Comparison of ENCODE assay signal across 22 cellular contexts in genomic region chr7:71193099-71193810, GRCh38.
"Had no signal": no experiment of that assay in that cellular context is flagged by ENCODE, and none has a peak within 500 bp of the region (broad histone marks: within the 10 kb centered on the region; RNA-seq: fewer than 3 reads in every experiment).

No MANE protein-coding gene starts in this region.

- ATAC-seq: activated CD8-positive, alpha-beta T cell treated with anti-CD3 and anti-CD28 coated beads for 36 hours; body of pancreas; esophagus mucosa; left lung; naive thymus-derived CD8-positive, alpha-beta T cell; stimulated activated naive B cell treated with anti-CD40 and anti-IgM and Interleukin-4, amounts not matched to agents 10 μg/mL and 1 μg/mL and 100 μg/mL, for 72 hours had no signal

- DNase-seq: activated CD4-positive, alpha-beta T cell treated with anti-CD3 and anti-CD28 coated beads for 4 hours; activated CD4-positive, CD25-positive, alpha-beta regulatory T cell; activated CD8-positive, alpha-beta T cell treated with anti-CD3 and anti-CD28 coated beads for 36 hours; activated gamma-delta T cell; body of pancreas; dermis blood vessel endothelial cell; effector CD8-positive, alpha-beta T cell; foreskin melanocyte; immature natural killer cell; kidney glomerular epithelial cell; left lung; naive thymus-derived CD8-positive, alpha-beta T cell; stimulated activated CD4-positive, alpha-beta T cell treated with anti-CD3 and anti-CD28 coated beads, Interleukin-2, amount 100 ng/mL, for 48 hours; stimulated activated CD8-positive, alpha-beta memory T cell treated with anti-CD3 and anti-CD28 coated beads, Interleukin-4, amount 100 ng/mL, for 48 hours; stimulated activated naive B cell treated with anti-CD40 and anti-IgM and Interleukin-4, amounts not matched to agents 10 μg/mL and 1 μg/mL and 100 μg/mL, for 72 hours; testis; trophoblast cell; uterus had no signal

- H3K27me3 Mint-ChIP-seq: activated CD8-positive, alpha-beta T cell treated with anti-CD3 and anti-CD28 coated beads for 36 hours; activated naive CD4-positive, alpha-beta T cell treated with anti-CD3 and anti-CD28 coated beads, Interleukin-2, amount 50 U/mL, for 24 hours; naive thymus-derived CD8-positive, alpha-beta T cell; progenitor cell of endocrine pancreas; stimulated activated naive B cell treated with anti-CD40 and anti-IgM and Interleukin-4, amounts not matched to agents 10 μg/mL and 1 μg/mL and 100 μg/mL, for 72 hours had no signal

- H3K4me1 Mint-ChIP-seq: activated naive CD4-positive, alpha-beta T cell treated with anti-CD3 and anti-CD28 coated beads, Interleukin-2, amount 50 U/mL, for 24 hours; immature natural killer cell; naive thymus-derived CD8-positive, alpha-beta T cell; stimulated activated naive B cell treated with anti-CD40 and anti-IgM and Interleukin-4, amounts not matched to agents 10 μg/mL and 1 μg/mL and 100 μg/mL, for 72 hours had no signal

- H3K27ac Mint-ChIP-seq: activated CD8-positive, alpha-beta T cell treated with anti-CD3 and anti-CD28 coated beads for 36 hours; activated naive CD4-positive, alpha-beta T cell treated with anti-CD3 and anti-CD28 coated beads, Interleukin-2, amount 50 U/mL, for 24 hours; activated T-helper 1 cell treated with anti-CD3 and anti-CD28 coated beads, Interleukin-12 subunit alpha, Interleukin-12 subunit beta, Interleukin-2, Interleukin-4 antibody, amounts not matched to agents 30 ng/mL and 10 ng/mL and 1 ng/mL, durations not matched to agents 14 hours and 24 hours and 36 hours; immature natural killer cell; naive thymus-derived CD8-positive, alpha-beta T cell; progenitor cell of endocrine pancreas; stimulated activated naive B cell treated with anti-CD40 and anti-IgM and Interleukin-4, amounts not matched to agents 10 μg/mL and 1 μg/mL and 100 μg/mL, for 72 hours had no signal

- H3K4me3 Mint-ChIP-seq: activated CD8-positive, alpha-beta T cell treated with anti-CD3 and anti-CD28 coated beads for 36 hours; activated naive CD4-positive, alpha-beta T cell treated with anti-CD3 and anti-CD28 coated beads, Interleukin-2, amount 50 U/mL, for 24 hours; activated T-helper 1 cell treated with anti-CD3 and anti-CD28 coated beads, Interleukin-12 subunit alpha, Interleukin-12 subunit beta, Interleukin-2, Interleukin-4 antibody, amounts not matched to agents 30 ng/mL and 10 ng/mL and 1 ng/mL, durations not matched to agents 14 hours and 24 hours and 36 hours; immature natural killer cell; naive thymus-derived CD8-positive, alpha-beta T cell; stimulated activated naive B cell treated with anti-CD40 and anti-IgM and Interleukin-4, amounts not matched to agents 10 μg/mL and 1 μg/mL and 100 μg/mL, for 72 hours had no signal

- H3K36me3 Mint-ChIP-seq: activated naive CD4-positive, alpha-beta T cell treated with anti-CD3 and anti-CD28 coated beads, Interleukin-2, amount 50 U/mL, for 24 hours; stimulated activated naive B cell treated with anti-CD40 and anti-IgM and Interleukin-4, amounts not matched to agents 10 μg/mL and 1 μg/mL and 100 μg/mL, for 72 hours had no signal
